ENCODE assay signal across 8 cellular contexts in genomic region chr18:5294618-5295230, GRCh38. TPM values are rescaled to one million over a fixed set of nuclear protein-coding genes. Genes with fewer than 3 reads are reported as not detected.
A peak's percentile ranks its signal among the peaks of the same experiment; 100 is the strongest.
DNase-seq lines count a peak whose midpoint lies in the region; ATAC-seq, FAIRE-seq and TF ChIP-seq lines count a peak whose summit lies in the region.

No MANE protein-coding gene starts in this region.

- peak overlapping the region; percentile 93 for H3K27ac ChIP-seq in H1 (ENCODE audit: low read depth, low read length)

- TF ChIP-seq POLR2A in H1 (IDR thresholded peaks at IDR 0.05; ENCODE audit: control extremely low read depth in 1 of 2, low read depth in 2 of 2, low read length in 2 of 2), result peak in 1 of 2 experiments; percentile 58; a peak in 1 of 3 replicates

- H3K36me3 ChIP-seq in H1 (ENCODE audit: control insufficient read depth in 2 of 4, insufficient read depth in 4 of 4, low read length in 3 of 4), result peaks cover 2 to 17% (median 14%) of the 10 kb centered on the region in 4 experiments; a peak in 6 of 8 replicates
- no peaks in the 10 kb centered on the region for H3K36me3 ChIP-seq in mucosa of descending colon (ENCODE audit: low read depth)

- no peaks in the 10 kb centered on the region for H4K20me1 ChIP-seq in H1 (replicated peaks in 1 of 2; ENCODE audit: control insufficient read depth in 1 of 2, insufficient read depth in 2 of 2, low read length in 2 of 2)

- peak overlapping the region; percentile 89 for H4K8ac ChIP-seq in H1 (ENCODE audit: extremely low read depth, insufficient read depth, low read length)

- POLR2A ChIA-PET in H1 (lab: Charles Lee; ENCODE audit: partially characterized antibody), result interaction anchor here (0.6 to 3.3 kb wide), 10 partner anchors 7 to 597 kb away, joined by 3 to 21 read pairs (median 5); no protein-coding TSS in a partner anchor

- H3K9me3 ChIP-seq in H1 (ENCODE audit: insufficient read depth in 2 of 2, low read depth in 1 of 2, low read length in 1 of 2) (no peaks in the 10 kb centered on the region), mucosa of descending colon (no peaks in the 10 kb centered on the region)

- H3K9ac ChIP-seq in H1 (replicated peaks in 1 of 4; ENCODE audit: extremely low read depth in 1 of 4, low read depth in 3 of 4, low read length in 3 of 4), result peak overlapping the region; percentile 87 to 97 (median 93)

- no peak overlapping the region for H2BK120ac ChIP-seq in H1 (replicated peaks; ENCODE audit: low read depth, low read length)

- no peak overlapping the region for H3K23ac ChIP-seq in H1 (ENCODE audit: insufficient read length)

- H3K23me2 ChIP-seq in H1 (ENCODE audit: low read depth, low read length), result peaks cover 4% of the 10 kb centered on the region; the same call in 1 of the 2 replicates

- ATAC-seq in HG03064 (IDR thresholded peaks at IDR 0.05; ENCODE audit: low read depth, unreplicated experiment) (peak; percentile 9), mucosa of descending colon (peak; percentile 39)

- peak overlapping the region; percentile 48; the same call in 1 of the 2 replicates for H2AFZ ChIP-seq in H1 (ENCODE audit: low read length)

- H4K5ac ChIP-seq in H1 (ENCODE audit: insufficient read length, low read depth, low read length), result peak overlapping the region; percentile 68

- H2BK15ac ChIP-seq in H1 (ENCODE audit: low read length), result no peak overlapping the region

- peak overlapping the region; percentile 65; the same call in 1 of the 2 replicates for H3K18ac ChIP-seq in H1 (ENCODE audit: extremely low read depth, low read length)

- TF ChIP-seq RAD21 in H1 (IDR thresholded peaks at IDR 0.05 in 1 of 2, conservative IDR thresholded peaks at IDR 0.05 in 1 of 2; ENCODE audit: low read depth in 2 of 2, low read length in 2 of 2), result no peak

- H3K4me1 ChIP-seq in H1 (replicated peaks in 1 of 4; ENCODE audit: control insufficient read depth in 3 of 4, insufficient read depth in 4 of 4, low read length in 3 of 4) (peaks cover 4 to 9% (median 5%) of the 10 kb centered on the region in 4 experiments), mucosa of descending colon (ENCODE audit: low read depth) (peaks cover 8% of the 10 kb centered on the region)

- no peaks in the 10 kb centered on the region for H3K79me1 ChIP-seq in H1 (ENCODE audit: low read depth, low read length)

- DNase-seq in NK-92 treated with Interleukin-12 subunit alpha and Interleukin-12 subunit beta, amount 100 ng/mL, for 24 hours (lab: John Stamatoyannopoulos, UW), result peak; percentile 19
- DNase-seq in NK-92 (lab: John Stamatoyannopoulos, UW; ENCODE audit: unreplicated experiment) (no peak), NCI-H69 (lab: John Stamatoyannopoulos, UW) (peak; percentile 93), H1 (ENCODE audit: low read depth in 1 of 2, low spot score in 2 of 2) (peak in 1 of 2 experiments; percentile 67), mucosa of descending colon (peak in 2 of 3 donors; percentile 77 to 81)
- DNase-seq in activated CD8-positive, alpha-beta memory T cell treated with anti-CD3 and anti-CD28 coated beads for 1 hour (ENCODE audit: extremely low read depth in 1 of 2, low read depth in 1 of 2), result peak; percentile 16 to 42
- DNase-seq in stimulated activated CD8-positive, alpha-beta memory T cell treated with anti-CD3 and anti-CD28 coated beads, Interleukin-7, amount 100 ng/mL, for 1 hour (ENCODE audit: low read depth in 2 of 2), result peak; percentile 20 to 27

- peaks cover 0 to 7% of the 10 kb centered on the region in 2 experiments; a peak in 2 of 4 replicates for H3K79me2 ChIP-seq in H1 (ENCODE audit: control insufficient read depth in 1 of 2, insufficient read depth in 2 of 2, low read length in 2 of 2)

- no peak overlapping the region for H3K14ac ChIP-seq in H1 (ENCODE audit: insufficient read length)

- TF ChIP-seq CTCF in H1 (IDR thresholded peaks at IDR 0.05; ENCODE audit: control extremely low read depth in 1 of 3, insufficient read depth in 1 of 3, low read depth in 1 of 3, low read length in 3 of 3) (no peak), mucosa of descending colon (IDR thresholded peaks at IDR 0.05) (no peak)

- 1% methylated on average over 17 of the region's 54 CpGs; no CpG with 5 or more reads in 1 of the 2 experiments for WGBS in H1 (ENCODE audit: extremely low coverage in 1 of 2, insufficient coverage in 1 of 2, insufficient read length in 1 of 2, insufficient replicate concordance in 2 of 2, low coverage in 1 of 2, low lambda C conversion rate in 2 of 2, missing lambda C conversion rate in 1 of 2), 2 experiments

- H3K4me2 ChIP-seq in H1 (ENCODE audit: insufficient read depth in 1 of 2, low read depth in 2 of 2, low read length in 2 of 2), result peak overlapping the region; percentile 73 to 95

- H3K56ac ChIP-seq in H1 (replicated peaks; ENCODE audit: insufficient read length, low read depth, low read length), result no peak overlapping the region

- CTCF ChIA-PET in H1 (lab: Charles Lee; ENCODE audit: partially characterized antibody), result interaction anchor here (1.0 to 1.7 kb wide), 4 partner anchors 10 to 222 kb away, joined by 3 to 4 read pairs (median 4); no protein-coding TSS in a partner anchor

- intact Hi-C loops in mucosa of descending colon (cut with DNase I, micrococcal nuclease), result loop anchor here (5.0 kb wide), 1 partner anchor 57 kb away; no protein-coding TSS in a partner anchor

- peak overlapping the region; percentile 65 for H3K4ac ChIP-seq in H1 (replicated peaks; ENCODE audit: insufficient read length, low read depth, low read length)

- no peak for FAIRE-seq in H1 (lab: Jason Lieb, UNC)

- peak overlapping the region; percentile 81 to 90 (median 84) for H3K4me3 ChIP-seq in H1 (ENCODE audit: extremely low read depth in 1 of 4, insufficient read depth in 2 of 4, low read depth in 3 of 4, low read length in 4 of 4)
- H3K4me3 ChIP-seq in mucosa of descending colon, result peak overlapping the region; percentile 46

- peak overlapping the region; percentile 50; the same call in 1 of the 2 replicates for H2BK5ac ChIP-seq in H1 (ENCODE audit: low read depth, low read length)

- H2AK5ac ChIP-seq in H1 (ENCODE audit: low read depth, low read length), result no peak overlapping the region

- TF ChIP-seq EP300 in H1 (IDR thresholded peaks at IDR 0.05; ENCODE audit: borderline replicate concordance in 1 of 2, low read depth in 2 of 2, low read length in 2 of 2), result no peak

- H3K27me3 ChIP-seq in H1 (replicated peaks in 1 of 4; ENCODE audit: control insufficient read depth in 3 of 4, extremely low read depth in 1 of 4, insufficient read depth in 3 of 4, low read length in 3 of 4), result peaks cover 0 to 16% (median 9%) of the 10 kb centered on the region in 4 experiments; a peak in 6 of 7 replicates

- H2BK20ac ChIP-seq in H1 (ENCODE audit: low read length), result no peak overlapping the region

- no peak overlapping the region; the same call in 1 of the 2 replicates for H2BK12ac ChIP-seq in H1 (ENCODE audit: low read depth, low read length)

- peak overlapping the region; percentile 14 for H4K91ac ChIP-seq in H1 (replicated peaks; ENCODE audit: insufficient read length, low read length)

TF ChIP-seq in H1, 55 proteins besides CTCF, POLR2A, EP300 and RAD21 (continues in another document):
- TF ChIP-seq SIX5 (IDR thresholded peaks at IDR 0.05; ENCODE audit: low read depth, low read length), result no peak
- no peak for TF ChIP-seq ATF3 (IDR thresholded peaks at IDR 0.05; ENCODE audit: insufficient read depth, low read depth, low read length)
- TF ChIP-seq SP1 (IDR thresholded peaks at IDR 0.05; ENCODE audit: low read depth, low read length), result no peak
- TF ChIP-seq RXRA (IDR thresholded peaks at IDR 0.05; ENCODE audit: insufficient read depth, low read depth, low read length), result no peak
- TF ChIP-seq BRCA1 (IDR thresholded peaks at IDR 0.05; ENCODE audit: low read depth, low read length), result no peak
- TF ChIP-seq TBP (IDR thresholded peaks at IDR 0.05; ENCODE audit: low read depth, low read length), result 0 out of 2 replicates have a peak, but pooled peaks have one; percentile 20
- no peak for TF ChIP-seq SP2 (IDR thresholded peaks at IDR 0.05; ENCODE audit: low read length)
- no peak for TF ChIP-seq TCF12 (IDR thresholded peaks at IDR 0.05; ENCODE audit: low read depth, low read length)
- TF ChIP-seq NANOG (IDR thresholded peaks at IDR 0.05; ENCODE audit: insufficient read depth, low read depth, low read length, poor library complexity, severe bottlenecking), result no peak
- no peak for TF ChIP-seq CHD2 (IDR thresholded peaks at IDR 0.05; ENCODE audit: low read length)
- no peak for TF ChIP-seq RNF2 (IDR thresholded peaks at IDR 0.05; ENCODE audit: borderline replicate concordance, low read depth, low read length, missing control alignments, poor library complexity, severe bottlenecking)
- TF ChIP-seq JUND (IDR thresholded peaks at IDR 0.05; ENCODE audit: low read length), result no peak
- TF ChIP-seq TAF1 (IDR thresholded peaks at IDR 0.05; ENCODE audit: low read depth, low read length), result peak; percentile 69
- 0 out of 2 replicates have a peak, but pooled peaks have one; percentile 56 for TF ChIP-seq RBBP5 (IDR thresholded peaks at IDR 0.05; ENCODE audit: borderline replicate concordance, low read depth, low read length)
- TF ChIP-seq FOSL1 (IDR thresholded peaks at IDR 0.05; ENCODE audit: insufficient read depth, low read depth, low read length), result no peak
- no peak for TF ChIP-seq E2F6 (IDR thresholded peaks at IDR 0.05)
- peak; percentile 78 for TF ChIP-seq PHF8 (conservative IDR thresholded peaks at IDR 0.05; ENCODE audit: low read depth, low read length)

RNA-seq across cellular contexts. Expression of gene ZBTB14, which starts 0.8 kb away (rescaled TPM):
- 15.8 and 18.3 TPM in 2 replicates for total RNA-seq in H1 (2021; fragmentation: NEBNext Ultra II Directional; extraction: Animal tissue kit (Norgen Biotek cat#: 25700))
- polyA plus RNA-seq in H1 (2011; rRNA removed), result 4.6 and 5.2 TPM in 2 replicates
- 10.7 TPM for polyA plus RNA-seq in H1 (2011; cell fraction: cytosol; rRNA removed)
- 7.0 TPM for polyA plus RNA-seq in H1 (2011; cell fraction: nucleus; rRNA removed)
- polyA plus RNA-seq in H1 (2012, experiment 1 of 2), result 8.0 to 15.1 TPM (median 9.7 TPM) in 4 replicates
- polyA plus RNA-seq in H1 (2012, experiment 2 of 2), result 2.6 TPM
- polyA plus RNA-seq in H1 (2013, experiment 1 of 2), result 10.8 TPM
- polyA plus RNA-seq in H1 (2013, experiment 2 of 2), result 8.7 TPM
- polyA minus RNA-seq in H1 (2011; rRNA and poly(A)+ RNA removed), result 11.4 and 14.2 TPM in 2 replicates
- 9.8 TPM for polyA minus RNA-seq in H1 (2011; cell fraction: cytosol; rRNA and poly(A)+ RNA removed)
- polyA minus RNA-seq in H1 (2011; cell fraction: nucleus; rRNA and poly(A)+ RNA removed), result 15.3 TPM
- total RNA-seq in mucosa of descending colon, result 10 to 100 TPM in 2 of 3 donors, 1 to 10 TPM in 1; 9.1 to 15.1 (median 10.7) TPM
